1 cellular context compared by ENCODE assay signal in genomic region chr15:96355561-96356129, GRCh38.
TF ChIP-seq lines count a peak whose summit lies in the region.

No MANE protein-coding gene starts in this region.

TF ChIP-seq in HepG2, 621 proteins besides CTCF, POLR2A, EP300 and RAD21:
- TF ChIP-seq ZNF484 (CRISPR knock-in tag; IDR thresholded peaks at IDR 0.05; ENCODE audit: borderline replicate concordance, low read depth) (no peak), THRA (CRISPR knock-in tag; IDR thresholded peaks at IDR 0.05; ENCODE audit: borderline replicate concordance) (no peak), SP1 (IDR thresholded peaks at IDR 0.05) (no peak), SP1 (CRISPR knock-in tag; IDR thresholded peaks at IDR 0.05) (no peak), MTF1 (CRISPR knock-in tag; IDR thresholded peaks at IDR 0.05) (no peak), WIZ (CRISPR knock-in tag; IDR thresholded peaks at IDR 0.05) (no peak), ARHGAP35 (CRISPR knock-in tag; IDR thresholded peaks at IDR 0.05; ENCODE audit: borderline replicate concordance) (no peak), ZNF138 (CRISPR knock-in tag; IDR thresholded peaks at IDR 0.05; ENCODE audit: low read depth) (no peak), SKIL (CRISPR knock-in tag; IDR thresholded peaks at IDR 0.05; ENCODE audit: borderline replicate concordance) (no peak), SMAD1 (CRISPR knock-in tag; IDR thresholded peaks at IDR 0.05; ENCODE audit: borderline replicate concordance, low read depth) (no peak), FOXJ3 (CRISPR knock-in tag; IDR thresholded peaks at IDR 0.05; ENCODE audit: borderline replicate concordance) (no peak), ZMYM4 (CRISPR knock-in tag; IDR thresholded peaks at IDR 0.05) (no peak)
